In genomic region chr12:64016521-64016920, GRCh38 we compare ENCODE assay signal across 27 cellular contexts.
"Had no signal": no experiment of that assay in that cellular context is flagged by ENCODE, and none has a peak within 500 bp of the region (broad histone marks: within the 10 kb centered on the region; RNA-seq: fewer than 3 reads in every experiment).

No MANE protein-coding gene starts in this region.

- H3K36me3 ChIP-seq: neutrophil, pancreas, right lobe of liver, sigmoid colon, stomach, thoracic aorta, tibial artery, transverse colon, upper lobe of right lung, uterus had no signal

- H3K4me3 Mint-ChIP-seq: naive thymus-derived CD4-positive, alpha-beta T cell; natural killer cell; nephron; neural crest cell; stimulated activated effector memory CD8-positive, alpha-beta T cell treated with anti-CD3 and anti-CD28 coated beads, Interleukin-12 subunit alpha, Interleukin-12 subunit beta, amount 100 ng/mL, for 72 hours; stimulated activated naive B cell treated with anti-CD40 and anti-IgM and Interleukin-4, amounts not matched to agents 10 μg/mL and 1 μg/mL and 100 μg/mL, for 72 hours; stimulated activated naive CD8-positive, alpha-beta T cell treated with anti-CD3 and anti-CD28 coated beads, Interleukin-15, Interleukin-2, amounts not matched to agents 100 ng/mL and 50 ng/mL, for 24 hours; type B pancreatic cell had no signal

- H3K27ac Mint-ChIP-seq: naive thymus-derived CD4-positive, alpha-beta T cell; natural killer cell; nephron; stimulated activated effector memory CD8-positive, alpha-beta T cell treated with anti-CD3 and anti-CD28 coated beads, Interleukin-12 subunit alpha, Interleukin-12 subunit beta, amount 100 ng/mL, for 72 hours; stimulated activated naive B cell treated with anti-CD40 and anti-IgM and Interleukin-4, amounts not matched to agents 10 μg/mL and 1 μg/mL and 100 μg/mL, for 72 hours; stimulated activated naive CD8-positive, alpha-beta T cell treated with anti-CD3 and anti-CD28 coated beads, Interleukin-15, Interleukin-2, amounts not matched to agents 100 ng/mL and 50 ng/mL, for 24 hours; type B pancreatic cell had no signal

- H3K4me3 ChIP-seq: pancreas, psoas muscle, right lobe of liver, sigmoid colon, stomach, thoracic aorta, tibial artery, transverse colon, upper lobe of right lung, uterus had no signal

- H3K4me1 Mint-ChIP-seq: naive thymus-derived CD4-positive, alpha-beta T cell; natural killer cell; stimulated activated effector memory CD8-positive, alpha-beta T cell treated with anti-CD3 and anti-CD28 coated beads, Interleukin-12 subunit alpha, Interleukin-12 subunit beta, amount 100 ng/mL, for 72 hours; stimulated activated naive B cell treated with anti-CD40 and anti-IgM and Interleukin-4, amounts not matched to agents 10 μg/mL and 1 μg/mL and 100 μg/mL, for 72 hours had no signal

- ATAC-seq: naive thymus-derived CD4-positive, alpha-beta T cell; natural killer cell; pancreas; psoas muscle; right cardiac atrium; right lobe of liver; stimulated activated effector memory CD8-positive, alpha-beta T cell treated with anti-CD3 and anti-CD28 coated beads, Interleukin-12 subunit alpha, Interleukin-12 subunit beta, amount 100 ng/mL, for 72 hours; stimulated activated naive B cell treated with anti-CD40 and anti-IgM and Interleukin-4, amounts not matched to agents 10 μg/mL and 1 μg/mL and 100 μg/mL, for 72 hours; upper lobe of right lung had no signal

- H3K27ac ChIP-seq: neutrophil, pancreas, psoas muscle, right lobe of liver, sigmoid colon, stomach, thoracic aorta, tibial artery, transverse colon, upper lobe of right lung, uterus had no signal

- H3K27me3 ChIP-seq: neutrophil, pancreas, right lobe of liver, sigmoid colon, stomach, tibial artery, transverse colon, upper lobe of right lung, uterus had no signal

- DNase-seq: naive thymus-derived CD4-positive, alpha-beta T cell; natural killer cell; nucleus accumbens; pancreas; psoas muscle; right cardiac atrium; right lobe of liver; sigmoid colon; small intestine; stimulated activated CD4-positive, alpha-beta T cell treated with anti-CD3 and anti-CD28 coated beads, Interleukin-15, amount 100 ng/mL, for 24 hours; stimulated activated CD4-positive, alpha-beta T cell treated with anti-CD3 and anti-CD28 coated beads, Interleukin-2, amount 100 ng/mL, for 24 hours; stimulated activated CD4-positive, alpha-beta T cell treated with anti-CD3 and anti-CD28 coated beads, Interleukin-2, amount 100 ng/mL, for 48 hours; stimulated activated CD4-positive, alpha-beta T cell treated with anti-CD3 and anti-CD28 coated beads, Interleukin-4, amount 100 ng/mL, for 24 hours; stimulated activated naive B cell treated with anti-CD40 and anti-IgM and Interleukin-4, amounts not matched to agents 10 μg/mL and 1 μg/mL and 100 μg/mL, for 72 hours; stimulated activated naive CD4-positive, alpha-beta T cell treated with Interleukin-2 at 50 U/mL for 16 hours; stomach; tibial artery; transverse colon; upper lobe of right lung; uterus had no signal

- H3K9me3 ChIP-seq: neutrophil, pancreas, psoas muscle, right lobe of liver, sigmoid colon, stomach, thoracic aorta, tibial artery, transverse colon, upper lobe of right lung, uterus had no signal

- H3K9me3 Mint-ChIP-seq: naive thymus-derived CD4-positive, alpha-beta T cell; natural killer cell; nephron; neural crest cell; stimulated activated effector memory CD8-positive, alpha-beta T cell treated with anti-CD3 and anti-CD28 coated beads, Interleukin-12 subunit alpha, Interleukin-12 subunit beta, amount 100 ng/mL, for 72 hours; stimulated activated naive B cell treated with anti-CD40 and anti-IgM and Interleukin-4, amounts not matched to agents 10 μg/mL and 1 μg/mL and 100 μg/mL, for 72 hours; stimulated activated naive CD8-positive, alpha-beta T cell treated with anti-CD3 and anti-CD28 coated beads, Interleukin-15, Interleukin-2, amounts not matched to agents 100 ng/mL and 50 ng/mL, for 24 hours; type B pancreatic cell had no signal

- H3K4me1 ChIP-seq: pancreas, psoas muscle, right lobe of liver, sigmoid colon, stomach, tibial artery, transverse colon, upper lobe of right lung, uterus had no signal

- H3K36me3 Mint-ChIP-seq: naive thymus-derived CD4-positive, alpha-beta T cell; natural killer cell; stimulated activated effector memory CD8-positive, alpha-beta T cell treated with anti-CD3 and anti-CD28 coated beads, Interleukin-12 subunit alpha, Interleukin-12 subunit beta, amount 100 ng/mL, for 72 hours; stimulated activated naive B cell treated with anti-CD40 and anti-IgM and Interleukin-4, amounts not matched to agents 10 μg/mL and 1 μg/mL and 100 μg/mL, for 72 hours; type B pancreatic cell had no signal

- H3K27me3 Mint-ChIP-seq: stimulated activated naive B cell treated with anti-CD40 and anti-IgM and Interleukin-4, amounts not matched to agents 10 μg/mL and 1 μg/mL and 100 μg/mL, for 72 hours; stimulated activated naive CD8-positive, alpha-beta T cell treated with anti-CD3 and anti-CD28 coated beads, Interleukin-15, Interleukin-2, amounts not matched to agents 100 ng/mL and 50 ng/mL, for 24 hours; type B pancreatic cell had no signal
